In genomic region chr20:47727170-47727880, GRCh38 we compare ENCODE assay signal across 8 cellular contexts. TPM values are rescaled to one million over a fixed set of nuclear protein-coding genes. Genes with fewer than 3 reads are reported as not detected.
A peak's percentile ranks its signal among the peaks of the same experiment; 100 is the strongest.
DNase-seq lines count a peak whose midpoint lies in the region; ATAC-seq and TF ChIP-seq lines count a peak whose summit lies in the region.

No MANE protein-coding gene starts in this region.

- no peaks in the 10 kb centered on the region for H3K9me3 ChIP-seq in effector memory CD4-positive, alpha-beta T cell (ENCODE audit: control insufficient read depth, low read length)

- no peak overlapping the region for H3K27ac Mint-ChIP-seq in type B pancreatic cell

- peaks cover 4% of the 10 kb centered on the region for H3K9me3 Mint-ChIP-seq in type B pancreatic cell

- TF ChIP-seq CTCF in type B pancreatic cell (conservative IDR thresholded peaks at IDR 0.05): no peak

- H3K4me3 Mint-ChIP-seq in type B pancreatic cell: no peak overlapping the region

- peak; percentile 29 to 53 for DNase-seq in activated CD4-positive, alpha-beta T cell treated with anti-CD3 and anti-CD28 coated beads for 24 hours (ENCODE audit: low read depth in 2 of 2)
- DNase-seq in effector memory CD4-positive, alpha-beta T cell: peak; percentile 32 to 60 (median 54)
- peak; percentile 80 for DNase-seq in stimulated activated CD4-positive, alpha-beta T cell treated with anti-CD3 and anti-CD28 coated beads, Interleukin-15, amount 100 ng/mL, for 24 hours
- DNase-seq in type B pancreatic cell (ENCODE audit: extremely low spot score, unreplicated experiment) (no peak), glomerular visceral epithelial cell (ENCODE audit: extremely low spot score) (no peak)

- H3K27me3 ChIP-seq in effector memory CD4-positive, alpha-beta T cell (replicated peaks; ENCODE audit: control insufficient read depth, insufficient read depth, low read length, poor library complexity, severe bottlenecking): no peaks in the 10 kb centered on the region

- ATAC-seq in GM19023 (IDR thresholded peaks at IDR 0.05; ENCODE audit: unreplicated experiment) (peak; percentile 52), HG03378 (IDR thresholded peaks at IDR 0.05; ENCODE audit: unreplicated experiment) (peak; percentile 73), HG03439 (IDR thresholded peaks at IDR 0.05; ENCODE audit: unreplicated experiment) (no peak)

- H3K4me3 ChIP-seq in effector memory CD4-positive, alpha-beta T cell (ENCODE audit: insufficient read depth, low read depth, low read length, poor library complexity, severe bottlenecking): peak overlapping the region; percentile 39

- peaks cover 16% of the 10 kb centered on the region for H3K4me1 ChIP-seq in effector memory CD4-positive, alpha-beta T cell (ENCODE audit: control insufficient read depth, insufficient read depth, low read length, poor library complexity, severe bottlenecking)

- peak overlapping the region; percentile 68 for H3K27ac ChIP-seq in effector memory CD4-positive, alpha-beta T cell (ENCODE audit: insufficient read depth, low read length, poor library complexity, severe bottlenecking)

- peaks cover 3% of the 10 kb centered on the region for H3K27me3 Mint-ChIP-seq in type B pancreatic cell

- H3K36me3 Mint-ChIP-seq in type B pancreatic cell: peaks cover 11% of the 10 kb centered on the region

- H3K36me3 ChIP-seq in effector memory CD4-positive, alpha-beta T cell (ENCODE audit: control insufficient read depth, insufficient read depth, low read length): no peaks in the 10 kb centered on the region

- peaks cover 22% of the 10 kb centered on the region for H3K4me1 Mint-ChIP-seq in type B pancreatic cell (ENCODE audit: unreplicated experiment)

RNA-seq across cellular contexts. Expression of gene SULF2, which starts 58.0 kb away (rescaled TPM):
- 89.0 and 146 TPM in 2 replicates for total RNA-seq in type B pancreatic cell (ENCODE audit: low replicate concordance)

Comparison
In these comparisons a context has a peak if more than half of its experiments do, and no peak if none do; other contexts are left out.
1. DNase-seq: peak in activated CD4-positive, alpha-beta T cell treated with anti-CD3 and anti-CD28 coated beads for 24 hours (2 of 2), effector memory CD4-positive, alpha-beta T cell (3 of 3) and stimulated activated CD4-positive, alpha-beta T cell treated with anti-CD3 and anti-CD28 coated beads, Interleukin-15, amount 100 ng/mL, for 24 hours (single experiment); none in type B pancreatic cell (single experiment) and glomerular visceral epithelial cell (single experiment).